ENCODE assay signal across 9 cellular contexts in genomic region chr1:220113136-220113695, GRCh38. TPM values are rescaled to one million over a fixed set of nuclear protein-coding genes. Genes with fewer than 3 reads are reported as not detected.
DNase-seq lines count a peak whose midpoint lies in the region; ATAC-seq and TF ChIP-seq lines count a peak whose summit lies in the region.
"Had no signal": no experiment of that assay in that cellular context is flagged by ENCODE, and none has a peak within 500 bp of the region (broad histone marks: within the 10 kb centered on the region; RNA-seq: fewer than 3 reads in every experiment).

No MANE protein-coding gene starts in this region.

- no peak for TF ChIP-seq POLR2A in thyroid gland (IDR thresholded peaks at IDR 0.05)

- H3K36me3 ChIP-seq in thyroid gland = peaks cover 24 to 33% of the 10 kb centered on the region in 2 donors

- ATAC-seq in HG03108 (IDR thresholded peaks at IDR 0.05; ENCODE audit: unreplicated experiment) = no peak

- H3K27ac Mint-ChIP-seq in CD14-positive monocyte = no peak overlapping the region
- H3K27ac Mint-ChIP-seq in activated naive CD8-positive, alpha-beta T cell = no peak overlapping the region

- in situ Hi-C loops in GM13976 (cut with MboI; ENCODE audit: low sequenced_read_pairs, unreplicated experiment) (no loop called here), KBM-7 (cut with MboI; ENCODE audit: low pct_unique_long_range_greater_than_20kb, low sequenced_read_pairs) (no loop called here)

- no peaks in the 10 kb centered on the region for H3K9me3 ChIP-seq in thyroid gland

- H3K27me3 ChIP-seq in thyroid gland = no peaks in the 10 kb centered on the region

- intact Hi-C loops in CD14-positive monocyte (cut with micrococcal nuclease) = no loop called here
- intact Hi-C loops in thyroid gland (cut with DNase I) = no loop called here

- no peaks in the 10 kb centered on the region for H3K4me1 ChIP-seq in thyroid gland

- no peak overlapping the region for H3K27ac ChIP-seq in thyroid gland
- H3K27ac ChIP-seq: skin epidermis had no signal

- peaks cover 55 to 72% of the 10 kb centered on the region in 2 donors for H3K36me3 Mint-ChIP-seq in CD14-positive monocyte
- H3K36me3 Mint-ChIP-seq in activated naive CD8-positive, alpha-beta T cell = peaks cover 10% of the 10 kb centered on the region

- DNase-seq in CD14-positive monocyte (ENCODE audit: low spot score) (no peak), GM13976 (ENCODE audit: low spot score) (peak; percentile 47), KBM-7 (peak; percentile 30), left kidney (ENCODE audit: low read depth, low spot score) (peak; percentile 36), GM19238 (ENCODE audit: insufficient read length, low spot score) (no peak), thyroid gland (no peak)

- peaks cover 3% of the 10 kb centered on the region for H3K4me1 Mint-ChIP-seq in CD14-positive monocyte
- H3K4me1 Mint-ChIP-seq in activated naive CD8-positive, alpha-beta T cell (ENCODE audit: low read depth) = peaks cover 10% of the 10 kb centered on the region

- H3K4me3 Mint-ChIP-seq in CD14-positive monocyte = peak overlapping the region in 1 of 2 donors; percentile 46
- H3K4me3 Mint-ChIP-seq in activated naive CD8-positive, alpha-beta T cell = peak overlapping the region; percentile 4

- peaks cover 0 to 1% (median 0%) of the 10 kb centered on the region in 7 donors for H3K9me3 Mint-ChIP-seq in CD14-positive monocyte
- H3K9me3 Mint-ChIP-seq in activated naive CD8-positive, alpha-beta T cell (ENCODE audit: low read depth) = no peaks in the 10 kb centered on the region

- TF ChIP-seq CTCF in CD14-positive monocyte (IDR thresholded peaks at IDR 0.05) (peak; percentile 76), GM13976 (IDR thresholded peaks at IDR 0.05; ENCODE audit: borderline replicate concordance, control extremely low read depth, extremely low read depth, insufficient read depth, missing control alignments) (peak; percentile 31), thyroid gland (IDR thresholded peaks at IDR 0.05) (peak in 3 of 6 experiments; percentile 14 to 52 (median 20))

- H3K27me3 Mint-ChIP-seq in CD14-positive monocyte (ENCODE audit: low read depth in 3 of 3) = no peaks in the 10 kb centered on the region
- H3K27me3 Mint-ChIP-seq in activated naive CD8-positive, alpha-beta T cell = no peaks in the 10 kb centered on the region

- WGBS in thyroid gland, 2 donors = 73 to 84% methylated on average over 5 of the region's 5 CpGs

- H3K4me3 ChIP-seq in thyroid gland (replicated peaks in 1 of 3) = no peak overlapping the region
- H3K4me3 ChIP-seq: skin epidermis had no signal

RNA-seq across cellular contexts. Expression of gene IARS2, which starts 19.3 kb away (rescaled TPM):
- polyA plus RNA-seq in CD14-positive monocyte = 10 to 100 TPM; 36.8 to 42.6 TPM
- 10 to 100 TPM; 59.6 to 72.6 (median 67.0) TPM for total RNA-seq in thyroid gland

RNA-seq across cellular contexts. Expression of gene BPNT1, which starts 23.6 kb away (rescaled TPM):
- 1 to 10 TPM; 5.8 to 9.8 TPM for polyA plus RNA-seq in CD14-positive monocyte
- 10 to 100 TPM; 24.8 to 29.3 (median 25.1) TPM for total RNA-seq in thyroid gland

Comparison
In these comparisons a context has a peak if more than half of its experiments do, and no peak if none do; other contexts are left out.
1. DNase-seq: peak in GM13976 (single experiment), KBM-7 (single experiment) and left kidney (single experiment); none in CD14-positive monocyte (single experiment), GM19238 (single experiment) and thyroid gland (0 of 2).